Comparison of ENCODE assay signal across 24 cellular contexts in the genomic region with DNA sequence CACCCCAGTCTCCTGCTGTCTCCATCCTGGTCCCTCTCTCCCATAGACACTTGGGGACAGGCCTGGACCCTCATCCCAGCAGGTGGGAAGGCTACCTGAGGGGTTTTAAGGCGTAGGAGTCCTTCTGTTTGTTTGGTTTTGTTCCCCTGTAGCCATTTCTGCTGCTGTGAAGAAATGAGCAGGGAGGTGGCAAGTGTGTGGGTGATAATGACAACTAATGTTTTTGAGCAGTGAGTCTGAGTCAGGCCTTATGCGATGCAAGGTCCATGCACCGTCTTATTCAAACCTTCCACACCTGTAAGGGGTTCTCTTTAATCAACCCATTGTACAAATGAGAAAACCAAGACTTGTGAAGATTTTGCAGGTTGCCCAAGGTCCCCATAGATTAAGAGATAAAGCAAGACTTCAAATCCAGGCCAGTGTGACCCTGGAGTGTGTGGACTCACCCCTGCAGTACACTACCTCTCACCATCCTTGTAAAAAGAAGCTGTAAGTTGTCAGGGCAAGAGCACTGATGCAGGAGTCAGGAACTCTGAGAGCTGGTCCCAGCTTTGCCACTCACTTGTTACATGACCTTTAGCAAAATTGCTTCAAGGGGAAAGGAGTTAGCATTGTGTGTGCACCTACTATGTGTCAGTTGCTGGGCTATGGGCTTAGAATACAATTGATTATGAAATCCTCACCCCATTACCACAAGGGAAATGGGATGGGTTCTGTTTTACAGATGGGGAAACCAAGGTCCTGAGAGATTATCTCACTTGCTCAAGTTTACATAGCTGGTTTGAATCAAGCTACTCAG. TPM values are rescaled to one million over a fixed set of nuclear protein-coding genes. Genes with fewer than 3 reads are reported as not detected.
"Had no signal": no experiment of that assay in that cellular context is flagged by ENCODE, and none has a peak within 500 bp of the region (broad histone marks: within the 10 kb centered on the region; RNA-seq: fewer than 3 reads in every experiment).

No MANE protein-coding gene starts in this region.

- H3K9me3 ChIP-seq: breast epithelium, MG63 had no signal

- H3K27ac Mint-ChIP-seq: activated B cell treated with CpG ODN at 0.5 μM for 24 hours; activated CD8-positive, alpha-beta memory T cell treated with anti-CD3 and anti-CD28 coated beads, Interleukin-2, amount 10 ng/mL, durations not matched to agents 7 days and 5 days; activated naive CD4-positive, alpha-beta T cell treated with anti-CD3 and anti-CD28 coated beads, Interleukin-2, amount 10 ng/mL, durations not matched to agents 7 days and 5 days; activated naive CD8-positive, alpha-beta T cell treated with anti-CD3 and anti-CD28 coated beads, Interleukin-2, amount 10 ng/mL, durations not matched to agents 7 days and 5 days; activated T-helper 2 cell treated with anti-CD3 and anti-CD28 coated beads, Interferon-gamma antibody, Interleukin-2, Interleukin-4, amounts not matched to agents 10 μg/mL and 5 μg/mL and 100 μg/mL, durations not matched to agents 14 hours and 24 hours and 36 hours; T-cell had no signal

- H3K4me3 Mint-ChIP-seq: activated B cell treated with CpG ODN at 0.5 μM for 24 hours; activated CD8-positive, alpha-beta memory T cell treated with anti-CD3 and anti-CD28 coated beads, Interleukin-2, amount 10 ng/mL, durations not matched to agents 7 days and 5 days; activated naive CD4-positive, alpha-beta T cell treated with anti-CD3 and anti-CD28 coated beads, Interleukin-2, amount 10 ng/mL, durations not matched to agents 7 days and 5 days; activated T-cell treated with anti-CD3 and anti-CD28 coated beads, Interleukin-2, amount 50 U/mL, for 4 hours had no signal

- H3K36me3 Mint-ChIP-seq: activated CD8-positive, alpha-beta memory T cell treated with anti-CD3 and anti-CD28 coated beads, Interleukin-2, amount 10 ng/mL, durations not matched to agents 7 days and 5 days; activated naive CD4-positive, alpha-beta T cell treated with anti-CD3 and anti-CD28 coated beads, Interleukin-2, amount 10 ng/mL, durations not matched to agents 7 days and 5 days; activated naive CD8-positive, alpha-beta T cell treated with anti-CD3 and anti-CD28 coated beads, Interleukin-2, amount 10 ng/mL, durations not matched to agents 7 days and 5 days had no signal

- H3K27me3 Mint-ChIP-seq: activated B cell treated with CpG ODN at 0.5 μM for 24 hours; activated CD8-positive, alpha-beta memory T cell treated with anti-CD3 and anti-CD28 coated beads, Interleukin-2, amount 10 ng/mL, durations not matched to agents 7 days and 5 days; activated naive CD8-positive, alpha-beta T cell treated with anti-CD3 and anti-CD28 coated beads, Interleukin-2, amount 10 ng/mL, durations not matched to agents 7 days and 5 days; T-cell had no signal

- H3K9me3 Mint-ChIP-seq: activated B cell treated with CpG ODN at 0.5 μM for 24 hours; activated naive CD4-positive, alpha-beta T cell treated with anti-CD3 and anti-CD28 coated beads, Interleukin-2, amount 10 ng/mL, durations not matched to agents 7 days and 5 days; activated naive CD8-positive, alpha-beta T cell treated with anti-CD3 and anti-CD28 coated beads, Interleukin-2, amount 10 ng/mL, durations not matched to agents 7 days and 5 days; activated T-cell treated with anti-CD3 and anti-CD28 coated beads, Interleukin-2, amount 50 U/mL, for 4 hours; activated T-helper 2 cell treated with anti-CD3 and anti-CD28 coated beads, Interferon-gamma antibody, Interleukin-2, Interleukin-4, amounts not matched to agents 10 μg/mL and 5 μg/mL and 100 μg/mL, durations not matched to agents 14 hours and 24 hours and 36 hours; T-cell had no signal

- DNase-seq: activated B cell treated with CpG ODN at 0.5 μM for 24 hours; activated CD4-positive, alpha-beta T cell treated with anti-CD3 and anti-CD28 coated beads for 1 hour; activated T-cell treated with anti-CD3 and anti-CD28 coated beads, Interleukin-2, amount 50 U/mL, for 4 hours; aorta; MG63; MV-4-11; NCI-H1092 treated with DMSO at 0.1 percent for 48 hours; NCI-H1417 treated with DMSO at 0.1 percent for 48 hours; NCI-H1694; NCI-H2029; NCI-H2107; NCI-H2171 treated with DMSO at 0.1 percent for 48 hours; NCI-H226; NK-92 treated with Interleukin-12 subunit alpha and Interleukin-12 subunit beta, amount 100 ng/mL, for 24 hours; OCI-M1; RPMI8226; T1000 had no signal

- H3K27ac ChIP-seq: breast epithelium, SK-N-MC had no signal

- H3K4me1 ChIP-seq: breast epithelium had no signal

- H3K4me3 ChIP-seq: breast epithelium, MG63 had no signal

- H3K27me3 ChIP-seq: breast epithelium, MG63 had no signal

- H3K36me3 ChIP-seq: breast epithelium, MG63 had no signal

RNA-seq across cellular contexts. Expression of a gene that starts 7.6 kb away (rescaled TPM):
- total RNA-seq: activated B cell treated with CpG ODN at 0.5 μM for 24 hours had no signal
